ENCODE assay signal across 1 cellular context in the genomic region with DNA sequence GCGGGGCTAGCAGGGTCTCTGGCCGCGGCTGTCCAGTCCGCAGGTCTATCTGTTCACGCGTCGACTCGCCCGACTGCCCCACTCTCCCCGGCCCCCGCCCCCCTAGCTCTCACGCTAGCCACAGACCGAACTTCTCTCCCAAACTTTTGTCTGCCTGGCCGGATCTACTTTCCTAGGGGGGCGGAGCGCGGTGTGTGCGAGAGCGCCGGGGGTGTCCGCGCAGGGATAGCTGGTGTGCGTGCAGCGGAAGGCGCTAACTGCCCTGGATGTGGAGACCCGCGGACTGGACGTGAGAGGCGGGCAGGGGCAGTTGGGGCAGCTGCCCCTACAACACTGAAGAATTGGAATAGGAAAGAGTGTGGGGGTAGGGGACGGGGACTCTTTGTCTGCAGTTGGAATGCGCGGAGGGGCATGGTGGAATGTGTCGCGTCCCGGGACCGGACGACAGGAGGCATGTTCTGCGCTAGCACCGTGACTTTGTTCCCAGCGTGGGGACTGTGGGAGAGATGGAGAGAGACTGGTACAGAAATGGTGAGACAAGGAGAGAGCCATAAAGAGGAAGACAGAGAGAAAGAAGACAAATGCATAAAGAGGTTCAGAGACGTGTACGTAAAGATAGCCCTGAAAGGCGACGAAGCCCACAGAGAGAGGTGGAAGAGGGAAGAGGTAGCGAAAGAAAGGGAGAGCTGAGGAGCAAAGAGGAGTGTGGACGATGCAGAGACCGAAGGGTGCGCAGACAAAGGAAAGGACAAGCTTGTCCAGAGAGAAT.
TF ChIP-seq lines count a peak whose summit lies in the region.

A gene (minus strand): TSS at position 75 of the 769 bp plus-strand sequence. CDS start 285 bp downstream, outside the sequence.

TF ChIP-seq in HepG2, 621 proteins besides CTCF, POLR2A, EP300 and RAD21 (continued from another document and continues in another):
- TF ChIP-seq ZNF367 (CRISPR knock-in tag; IDR thresholded peaks at IDR 0.05; ENCODE audit: borderline replicate concordance) (no peak), SSRP1 (CRISPR knock-in tag; IDR thresholded peaks at IDR 0.05) (peak; percentile 98), KDM4B (CRISPR knock-in tag; IDR thresholded peaks at IDR 0.05) (peak; percentile 92; the same call in 1 of the 2 replicates), SMYD3 (CRISPR knock-in tag; IDR thresholded peaks at IDR 0.05) (no peak), SIX4 (CRISPR knock-in tag; IDR thresholded peaks at IDR 0.05) (peak; percentile 89), ADNP (CRISPR knock-in tag; IDR thresholded peaks at IDR 0.05) (no peak), ZKSCAN8 (CRISPR knock-in tag; IDR thresholded peaks at IDR 0.05; ENCODE audit: borderline replicate concordance) (peak; percentile 88), ZNF256 (CRISPR knock-in tag; conservative IDR thresholded peaks at IDR 0.05) (no peak), ZNF253 (CRISPR knock-in tag; IDR thresholded peaks at IDR 0.05; ENCODE audit: borderline replicate concordance) (no peak), RELA (CRISPR knock-in tag; IDR thresholded peaks at IDR 0.05) (no peak), CREM (IDR thresholded peaks at IDR 0.05) (no peak), CREM (CRISPR knock-in tag; IDR thresholded peaks at IDR 0.05) (no peak; the same call in 1 of the 2 replicates), ZSCAN30 (CRISPR knock-in tag; IDR thresholded peaks at IDR 0.05) (no peak), MXD4 (CRISPR knock-in tag; IDR thresholded peaks at IDR 0.05) (peak; percentile 90), ZNF232 (CRISPR knock-in tag; IDR thresholded peaks at IDR 0.05; ENCODE audit: borderline replicate concordance) (no peak), ZEB1 (IDR thresholded peaks at IDR 0.05; ENCODE audit: insufficient replicate concordance, low read depth) (no peak), ZNF598 (CRISPR knock-in tag; IDR thresholded peaks at IDR 0.05; ENCODE audit: borderline replicate concordance) (peak; percentile 89; the same call in 1 of the 2 replicates), ZNF331 (CRISPR knock-in tag; IDR thresholded peaks at IDR 0.05) (peak; percentile 90), YY1 (IDR thresholded peaks at IDR 0.05; ENCODE audit: insufficient read depth, insufficient replicate concordance, low read depth, low read length) (peak; percentile 82), ZNF749 (CRISPR knock-in tag; IDR thresholded peaks at IDR 0.05; ENCODE audit: borderline replicate concordance) (no peak), ZNF552 (CRISPR knock-in tag; IDR thresholded peaks at IDR 0.05; ENCODE audit: borderline replicate concordance) (peak; percentile 93), ZNF260 (CRISPR knock-in tag; IDR thresholded peaks at IDR 0.05; ENCODE audit: borderline replicate concordance, low read depth) (peak; percentile 59; the same call in 1 of the 2 replicates), ZNF720 (CRISPR knock-in tag; IDR thresholded peaks at IDR 0.05) (no peak; the same call in 1 of the 2 replicates), SETDB1 (CRISPR knock-in tag; IDR thresholded peaks at IDR 0.05; ENCODE audit: borderline replicate concordance) (no peak), NCOA1 (CRISPR knock-in tag; IDR thresholded peaks at IDR 0.05) (no peak), TP53 (CRISPR knock-in tag; conservative IDR thresholded peaks at IDR 0.05) (no peak), GFI1 (CRISPR knock-in tag; IDR thresholded peaks at IDR 0.05; ENCODE audit: borderline replicate concordance) (no peak), FIP1L1 (IDR thresholded peaks at IDR 0.05; ENCODE audit: borderline replicate concordance, insufficient read depth, low read depth, low read length) (peak; percentile 96; the same call in 1 of the 2 replicates), JDP2 (CRISPR knock-in tag; IDR thresholded peaks at IDR 0.05; ENCODE audit: borderline replicate concordance) (no peak), STAG1 (CRISPR knock-in tag; IDR thresholded peaks at IDR 0.05) (no peak), NR2C2 (CRISPR knock-in tag; IDR thresholded peaks at IDR 0.05; ENCODE audit: borderline replicate concordance) (peak; percentile 65), HNRNPUL1 (IDR thresholded peaks at IDR 0.05; ENCODE audit: low read depth, low read length) (no peak), SP2 (CRISPR knock-in tag; IDR thresholded peaks at IDR 0.05) (no peak), JUNB (CRISPR knock-in tag; IDR thresholded peaks at IDR 0.05; ENCODE audit: borderline replicate concordance) (no peak), DPF2 (CRISPR knock-in tag; IDR thresholded peaks at IDR 0.05; ENCODE audit: borderline replicate concordance, low read depth) (peak; percentile 77), PRPF4 (IDR thresholded peaks at IDR 0.05; ENCODE audit: low read depth, low read length, poor library complexity, severe bottlenecking) (peak; percentile 95), HNF4A (CRISPR knock-in tag; IDR thresholded peaks at IDR 0.05) (no peak)
- TF ChIP-seq, protein P1, sequence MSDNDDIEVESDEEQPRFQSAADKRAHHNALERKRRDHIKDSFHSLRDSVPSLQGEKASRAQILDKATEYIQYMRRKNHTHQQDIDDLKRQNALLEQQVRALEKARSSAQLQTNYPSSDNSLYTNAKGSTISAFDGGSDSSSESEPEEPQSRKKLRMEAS (IDR thresholded peaks at IDR 0.05), result no peak
- TF ChIP-seq, protein P2, sequence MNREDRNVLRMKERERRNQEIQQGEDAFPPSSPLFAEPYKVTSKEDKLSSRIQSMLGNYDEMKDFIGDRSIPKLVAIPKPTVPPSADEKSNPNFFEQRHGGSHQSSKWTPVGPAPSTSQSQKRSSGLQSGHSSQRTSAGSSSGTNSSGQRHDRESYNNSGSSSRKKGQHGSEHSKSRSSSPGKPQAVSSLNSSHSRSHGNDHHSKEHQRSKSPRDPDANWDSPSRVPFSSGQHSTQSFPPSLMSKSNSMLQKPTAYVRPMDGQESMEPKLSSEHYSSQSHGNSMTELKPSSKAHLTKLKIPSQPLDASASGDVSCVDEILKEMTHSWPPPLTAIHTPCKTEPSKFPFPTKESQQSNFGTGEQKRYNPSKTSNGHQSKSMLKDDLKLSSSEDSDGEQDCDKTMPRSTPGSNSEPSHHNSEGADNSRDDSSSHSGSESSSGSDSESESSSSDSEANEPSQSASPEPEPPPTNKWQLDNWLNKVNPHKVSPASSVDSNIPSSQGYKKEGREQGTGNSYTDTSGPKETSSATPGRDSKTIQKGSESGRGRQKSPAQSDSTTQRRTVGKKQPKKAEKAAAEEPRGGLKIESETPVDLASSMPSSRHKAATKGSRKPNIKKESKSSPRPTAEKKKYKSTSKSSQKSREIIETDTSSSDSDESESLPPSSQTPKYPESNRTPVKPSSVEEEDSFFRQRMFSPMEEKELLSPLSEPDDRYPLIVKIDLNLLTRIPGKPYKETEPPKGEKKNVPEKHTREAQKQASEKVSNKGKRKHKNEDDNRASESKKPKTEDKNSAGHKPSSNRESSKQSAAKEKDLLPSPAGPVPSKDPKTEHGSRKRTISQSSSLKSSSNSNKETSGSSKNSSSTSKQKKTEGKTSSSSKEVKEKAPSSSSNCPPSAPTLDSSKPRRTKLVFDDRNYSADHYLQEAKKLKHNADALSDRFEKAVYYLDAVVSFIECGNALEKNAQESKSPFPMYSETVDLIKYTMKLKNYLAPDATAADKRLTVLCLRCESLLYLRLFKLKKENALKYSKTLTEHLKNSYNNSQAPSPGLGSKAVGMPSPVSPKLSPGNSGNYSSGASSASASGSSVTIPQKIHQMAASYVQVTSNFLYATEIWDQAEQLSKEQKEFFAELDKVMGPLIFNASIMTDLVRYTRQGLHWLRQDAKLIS (CRISPR knock-in tag; IDR thresholded peaks at IDR 0.05), result peak; percentile 84; the same call in 1 of the 2 replicates
- TF ChIP-seq, protein P3, sequence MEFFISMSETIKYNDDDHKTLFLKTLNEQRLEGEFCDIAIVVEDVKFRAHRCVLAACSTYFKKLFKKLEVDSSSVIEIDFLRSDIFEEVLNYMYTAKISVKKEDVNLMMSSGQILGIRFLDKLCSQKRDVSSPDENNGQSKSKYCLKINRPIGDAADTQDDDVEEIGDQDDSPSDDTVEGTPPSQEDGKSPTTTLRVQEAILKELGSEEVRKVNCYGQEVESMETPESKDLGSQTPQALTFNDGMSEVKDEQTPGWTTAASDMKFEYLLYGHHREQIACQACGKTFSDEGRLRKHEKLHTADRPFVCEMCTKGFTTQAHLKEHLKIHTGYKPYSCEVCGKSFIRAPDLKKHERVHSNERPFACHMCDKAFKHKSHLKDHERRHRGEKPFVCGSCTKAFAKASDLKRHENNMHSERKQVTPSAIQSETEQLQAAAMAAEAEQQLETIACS (CRISPR knock-in tag; IDR thresholded peaks at IDR 0.05), result no peak
- TF ChIP-seq, protein P4, sequence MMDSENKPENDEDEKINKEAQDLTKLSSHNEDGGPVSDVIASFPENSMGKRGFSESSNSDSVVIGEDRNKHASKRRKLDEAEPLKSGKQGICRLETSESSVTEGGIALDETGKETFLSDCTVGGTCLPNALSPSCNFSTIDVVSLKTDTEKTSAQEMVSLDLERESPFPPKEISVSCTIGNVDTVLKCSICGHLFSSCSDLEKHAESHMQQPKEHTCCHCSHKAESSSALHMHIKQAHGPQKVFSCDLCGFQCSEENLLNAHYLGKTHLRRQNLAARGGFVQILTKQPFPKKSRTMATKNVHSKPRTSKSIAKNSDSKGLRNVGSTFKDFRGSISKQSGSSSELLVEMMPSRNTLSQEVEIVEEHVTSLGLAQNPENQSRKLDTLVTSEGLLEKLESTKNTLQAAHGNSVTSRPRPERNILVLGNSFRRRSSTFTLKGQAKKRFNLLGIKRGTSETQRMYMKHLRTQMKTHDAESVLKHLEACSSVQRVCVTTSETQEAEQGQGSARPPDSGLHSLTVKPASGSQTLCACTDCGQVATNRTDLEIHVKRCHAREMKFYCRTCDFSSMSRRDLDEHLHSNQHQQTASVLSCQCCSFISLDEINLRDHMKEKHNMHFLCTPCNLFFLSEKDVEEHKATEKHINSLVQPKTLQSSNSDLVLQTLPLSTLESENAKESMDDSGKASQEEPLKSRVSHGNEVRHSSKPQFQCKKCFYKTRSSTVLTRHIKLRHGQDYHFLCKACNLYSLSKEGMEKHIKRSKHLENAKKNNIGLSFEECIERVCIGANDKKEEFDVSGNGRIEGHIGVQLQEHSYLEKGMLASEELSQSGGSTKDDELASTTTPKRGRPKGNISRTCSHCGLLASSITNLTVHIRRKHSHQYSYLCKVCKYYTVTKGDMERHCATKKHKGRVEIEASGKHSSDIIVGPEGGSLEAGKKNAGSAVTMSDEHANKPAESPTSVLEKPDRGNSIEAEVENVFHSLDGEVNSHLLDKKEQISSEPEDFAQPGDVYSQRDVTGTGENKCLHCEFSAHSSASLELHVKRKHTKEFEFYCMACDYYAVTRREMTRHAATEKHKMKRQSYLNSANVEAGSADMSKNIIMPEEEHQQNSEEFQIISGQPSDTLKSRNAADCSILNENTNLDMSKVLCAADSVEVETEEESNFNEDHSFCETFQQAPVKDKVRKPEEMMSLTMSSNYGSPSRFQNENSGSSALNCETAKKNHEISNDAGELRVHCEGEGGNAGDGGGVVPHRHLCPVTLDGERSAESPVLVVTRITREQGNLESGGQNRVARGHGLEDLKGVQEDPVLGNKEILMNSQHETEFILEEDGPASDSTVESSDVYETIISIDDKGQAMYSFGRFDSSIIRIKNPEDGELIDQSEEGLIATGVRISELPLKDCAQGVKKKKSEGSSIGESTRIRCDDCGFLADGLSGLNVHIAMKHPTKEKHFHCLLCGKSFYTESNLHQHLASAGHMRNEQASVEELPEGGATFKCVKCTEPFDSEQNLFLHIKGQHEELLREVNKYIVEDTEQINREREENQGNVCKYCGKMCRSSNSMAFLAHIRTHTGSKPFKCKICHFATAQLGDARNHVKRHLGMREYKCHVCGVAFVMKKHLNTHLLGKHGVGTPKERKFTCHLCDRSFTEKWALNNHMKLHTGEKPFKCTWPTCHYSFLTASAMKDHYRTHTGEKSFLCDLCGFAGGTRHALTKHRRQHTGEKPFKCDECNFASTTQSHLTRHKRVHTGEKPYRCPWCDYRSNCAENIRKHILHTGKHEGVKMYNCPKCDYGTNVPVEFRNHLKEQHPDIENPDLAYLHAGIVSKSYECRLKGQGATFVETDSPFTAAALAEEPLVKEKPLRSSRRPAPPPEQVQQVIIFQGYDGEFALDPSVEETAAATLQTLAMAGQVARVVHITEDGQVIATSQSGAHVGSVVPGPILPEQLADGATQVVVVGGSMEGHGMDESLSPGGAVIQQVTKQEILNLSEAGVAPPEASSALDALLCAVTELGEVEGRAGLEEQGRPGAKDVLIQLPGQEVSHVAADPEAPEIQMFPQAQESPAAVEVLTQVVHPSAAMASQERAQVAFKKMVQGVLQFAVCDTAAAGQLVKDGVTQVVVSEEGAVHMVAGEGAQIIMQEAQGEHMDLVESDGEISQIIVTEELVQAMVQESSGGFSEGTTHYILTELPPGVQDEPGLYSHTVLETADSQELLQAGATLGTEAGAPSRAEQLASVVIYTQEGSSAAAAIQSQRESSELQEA (CRISPR knock-in tag; IDR thresholded peaks at IDR 0.05; ENCODE audit: not compliant biosample characterization), result peak; percentile 83
- TF ChIP-seq, protein P5, sequence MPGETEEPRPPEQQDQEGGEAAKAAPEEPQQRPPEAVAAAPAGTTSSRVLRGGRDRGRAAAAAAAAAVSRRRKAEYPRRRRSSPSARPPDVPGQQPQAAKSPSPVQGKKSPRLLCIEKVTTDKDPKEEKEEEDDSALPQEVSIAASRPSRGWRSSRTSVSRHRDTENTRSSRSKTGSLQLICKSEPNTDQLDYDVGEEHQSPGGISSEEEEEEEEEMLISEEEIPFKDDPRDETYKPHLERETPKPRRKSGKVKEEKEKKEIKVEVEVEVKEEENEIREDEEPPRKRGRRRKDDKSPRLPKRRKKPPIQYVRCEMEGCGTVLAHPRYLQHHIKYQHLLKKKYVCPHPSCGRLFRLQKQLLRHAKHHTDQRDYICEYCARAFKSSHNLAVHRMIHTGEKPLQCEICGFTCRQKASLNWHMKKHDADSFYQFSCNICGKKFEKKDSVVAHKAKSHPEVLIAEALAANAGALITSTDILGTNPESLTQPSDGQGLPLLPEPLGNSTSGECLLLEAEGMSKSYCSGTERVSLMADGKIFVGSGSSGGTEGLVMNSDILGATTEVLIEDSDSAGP (CRISPR knock-in tag; IDR thresholded peaks at IDR 0.05; ENCODE audit: borderline replicate concordance), result no peak
